ENCODE assay signal across 20 cellular contexts in the genomic region with DNA sequence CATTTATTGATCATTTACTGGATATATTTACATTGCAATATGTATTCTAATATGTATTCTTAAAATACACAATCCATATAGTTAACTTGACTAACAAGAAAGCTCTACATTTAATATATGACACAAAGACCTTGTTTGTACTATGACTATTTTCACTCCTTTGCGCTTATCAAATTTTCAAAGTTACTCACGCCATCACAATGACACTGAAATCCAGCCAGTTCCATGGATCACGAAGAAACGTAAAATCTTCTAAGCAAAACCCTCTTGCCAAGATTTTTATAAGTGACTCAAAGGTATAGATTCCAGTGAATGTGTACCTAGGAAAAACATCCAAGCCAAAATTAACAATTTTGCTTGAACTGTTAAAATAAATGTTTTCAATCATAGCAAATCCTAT. TPM values are rescaled to one million over a fixed set of nuclear protein-coding genes. Genes with fewer than 3 reads are reported as not detected.
DNase-seq lines count a peak whose midpoint lies in the region; ATAC-seq, FAIRE-seq and TF ChIP-seq lines count a peak whose summit lies in the region.
"Had no signal": no experiment of that assay in that cellular context is flagged by ENCODE, and none has a peak within 500 bp of the region (broad histone marks: within the 10 kb centered on the region; RNA-seq: fewer than 3 reads in every experiment).

No MANE protein-coding gene starts in this region.

- H3K4ac ChIP-seq in IMR-90 (ENCODE audit: low read depth, low read length) = no peak overlapping the region

- no peaks in the 10 kb centered on the region for H3K79me1 ChIP-seq in IMR-90 (ENCODE audit: low read depth in 1 of 2, low read length in 2 of 2)

- in situ Hi-C loops in IMR-90 (cut with MboI; ENCODE audit: low sequenced_read_pairs) (no loop called here), GM13976 (cut with MboI; ENCODE audit: low sequenced_read_pairs, unreplicated experiment) (no loop called here)

- H3K9ac ChIP-seq in IMR-90 (ENCODE audit: low read depth, low read length) (no peak overlapping the region), astrocyte (ENCODE audit: low read length) (no peak overlapping the region)

- dilution Hi-C loops in IMR-90 (cut with HindIII; ENCODE audit: low sequenced_read_pairs, unreplicated experiment) = no loop called here

- TF ChIP-seq POLR2A in IMR-90 (IDR thresholded peaks at IDR 0.05; ENCODE audit: low read depth, low read length) = no peak

- H4K20me1 ChIP-seq in IMR-90 (ENCODE audit: insufficient read depth, low read length) (no peaks in the 10 kb centered on the region), astrocyte (ENCODE audit: insufficient read depth, low read length) (no peaks in the 10 kb centered on the region)

- no peak overlapping the region for H2BK15ac ChIP-seq in IMR-90 (ENCODE audit: low read depth, low read length)

- H4K5ac ChIP-seq in IMR-90 (ENCODE audit: low read depth, low read length) = no peak overlapping the region

- no peaks in the 10 kb centered on the region for H3K36me3 Mint-ChIP-seq in astrocyte (ENCODE audit: low read depth, unreplicated experiment)
- H3K36me3 Mint-ChIP-seq: CD14-positive monocyte; CD8-positive, alpha-beta T cell had no signal

- H3K18ac ChIP-seq in IMR-90 (ENCODE audit: low read depth, low read length) = no peak overlapping the region

- intact Hi-C loops in IMR-90 (cut with micrococcal nuclease) = no loop called here

- no peak overlapping the region for H2BK120ac ChIP-seq in IMR-90 (ENCODE audit: low read depth, low read length)

- no peaks in the 10 kb centered on the region for H3K9me3 Mint-ChIP-seq in astrocyte (ENCODE audit: unreplicated experiment)
- H3K9me3 Mint-ChIP-seq: CD8-positive, alpha-beta T cell had no signal

- no peak overlapping the region for H3K23ac ChIP-seq in IMR-90 (ENCODE audit: low read depth, low read length)

- DNase-seq in IMR-90 (peak; percentile 13), astrocyte (ENCODE audit: low read depth) (peak; percentile 80), fibroblast of pulmonary artery (ENCODE audit: low read depth) (peak; percentile 10), GM13976 (ENCODE audit: low spot score) (no peak), coronary artery (ENCODE audit: low spot score) (no peak), mucosa of gallbladder (ENCODE audit: low spot score) (no peak)
- DNase-seq: CD8-positive, alpha-beta T cell; COR-L47; DMS153; DMS79 treated with DMSO at 0.1 percent for 48 hours; GDM1 had no signal

- no peak overlapping the region for H4K91ac ChIP-seq in IMR-90 (ENCODE audit: insufficient read depth, low read depth, low read length)

- ATAC-seq in IMR-90 (ENCODE audit: low read depth) (no peak), HG03442 (IDR thresholded peaks at IDR 0.05; ENCODE audit: unreplicated experiment) (no peak)
- ATAC-seq: A549; CD8-positive, alpha-beta T cell; HCT116; K562 had no signal

- TF ChIP-seq CTCF in IMR-90 (conservative IDR thresholded peaks at IDR 0.05; ENCODE audit: low read depth, low read length) (no peak), astrocyte (IDR thresholded peaks at IDR 0.05; ENCODE audit: insufficient read depth, low read depth, low read length) (no peak), fibroblast of pulmonary artery (IDR thresholded peaks at IDR 0.05; ENCODE audit: low read length, missing control alignments) (no peak), GM13976 (IDR thresholded peaks at IDR 0.05; ENCODE audit: borderline replicate concordance, control extremely low read depth, extremely low read depth, insufficient read depth, missing control alignments) (no peak), coronary artery (IDR thresholded peaks at IDR 0.05) (no peak)

- H3K27ac ChIP-seq in IMR-90 (ENCODE audit: insufficient read depth, low read length) (no peak overlapping the region), astrocyte (ENCODE audit: low read depth, low read length) (peak overlapping the region; percentile 52), coronary artery (no peak overlapping the region)
- H3K27ac ChIP-seq: A549 had no signal

- no peak overlapping the region for H3K4me3 ChIP-seq in IMR-90 (ENCODE audit: insufficient read depth, low read depth, low read length)
- no peak overlapping the region for H3K4me3 ChIP-seq in astrocyte (ENCODE audit: insufficient read depth, low read depth, low read length)
- no peak overlapping the region for H3K4me3 ChIP-seq in fibroblast of pulmonary artery (replicated peaks; ENCODE audit: low read depth, low read length)
- no peak overlapping the region for H3K4me3 ChIP-seq in coronary artery
- H3K4me3 ChIP-seq: A549, K562 had no signal

- H2AK9ac ChIP-seq in IMR-90 (replicated peaks; ENCODE audit: low read depth, low read length, poor library complexity) = no peak overlapping the region

- no TSS peak for BruUV-seq in IMR-90 (replicated peaks; lab: Mats Ljungman, UMichigan)

- WGBS in IMR-90 (ENCODE audit: extremely low coverage in 2 of 2, insufficient read length in 1 of 2), 2 experiments = no CpG with 5 or more reads among the region's 4 CpGs

- no peaks in the 10 kb centered on the region for H3K9me1 ChIP-seq in IMR-90 (ENCODE audit: insufficient read depth, low read length)

- H3K14ac ChIP-seq in IMR-90 (replicated peaks; ENCODE audit: low read depth, low read length) = no peak overlapping the region

- H3K9me3 ChIP-seq in IMR-90 (ENCODE audit: control insufficient read depth, insufficient read depth, low read length) (no peaks in the 10 kb centered on the region), astrocyte (ENCODE audit: insufficient read depth, low read depth, low read length) (no peaks in the 10 kb centered on the region)
- H3K9me3 ChIP-seq: A549 had no signal

- H3K56ac ChIP-seq in IMR-90 (ENCODE audit: extremely low read depth, insufficient read depth, low read length) = no peak overlapping the region

- H2AK5ac ChIP-seq in IMR-90 (ENCODE audit: low read depth, low read length) = no peak overlapping the region

- H4K8ac ChIP-seq in IMR-90 (ENCODE audit: low read depth in 2 of 2, low read length in 2 of 2) = no peak overlapping the region

- no peak for FAIRE-seq in astrocyte (lab: Jason Lieb, UNC)
- FAIRE-seq: A549, D721Med, GM12892, GM19239, H54, K562 had no signal

- CTCF ChIA-PET in IMR-90 (lab: Yijun Ruan, JAX) = no interaction called here

- H3K27ac Mint-ChIP-seq in astrocyte (ENCODE audit: unreplicated experiment) = no peak overlapping the region
- H3K27ac Mint-ChIP-seq: CD14-positive monocyte; CD8-positive, alpha-beta T cell had no signal

- POLR2A ChIA-PET in IMR-90 (lab: Charles Lee; ENCODE audit: unreplicated experiment) = no interaction called here

- H3K4me2 ChIP-seq in IMR-90 (ENCODE audit: low read depth, low read length) (no peak overlapping the region), astrocyte (ENCODE audit: low read length) (peak overlapping the region; percentile 25)
- H3K4me2 ChIP-seq: A549 had no signal

- no peak overlapping the region for H2BK20ac ChIP-seq in IMR-90 (ENCODE audit: low read depth, low read length)

- no peaks in the 10 kb centered on the region for H3K27me3 Mint-ChIP-seq in astrocyte (ENCODE audit: low read depth, unreplicated experiment)

- H3K36me3 ChIP-seq in IMR-90 (ENCODE audit: control insufficient read depth, insufficient read depth, low read length) (no peaks in the 10 kb centered on the region), astrocyte (ENCODE audit: insufficient read depth, low read length) (no peaks in the 10 kb centered on the region)

- H3K4me1 Mint-ChIP-seq in astrocyte (ENCODE audit: low read depth, unreplicated experiment) = no peaks in the 10 kb centered on the region
- H3K4me1 Mint-ChIP-seq: CD14-positive monocyte had no signal

- no peak overlapping the region for H2BK5ac ChIP-seq in IMR-90 (ENCODE audit: low read depth, low read length, poor library complexity, severe bottlenecking)

- H3K4me1 ChIP-seq in IMR-90 (ENCODE audit: control insufficient read depth, insufficient read depth, low read length) (peaks cover 2% of the 10 kb centered on the region), astrocyte (ENCODE audit: insufficient read depth, low read length) (peaks cover 4% of the 10 kb centered on the region)
- H3K4me1 ChIP-seq: A549 had no signal

- H2AFZ ChIP-seq in IMR-90 (replicated peaks; ENCODE audit: low read length, poor library complexity) (no peak overlapping the region), astrocyte (ENCODE audit: low read depth, low read length) (no peak overlapping the region)

- H3K27me3 ChIP-seq in IMR-90 (ENCODE audit: control insufficient read depth, insufficient read depth, low read length) (no peaks in the 10 kb centered on the region), astrocyte (ENCODE audit: insufficient read depth, low read length) (no peaks in the 10 kb centered on the region)

- no peak overlapping the region for H3K4me3 Mint-ChIP-seq in astrocyte (ENCODE audit: unreplicated experiment)
- H3K4me3 Mint-ChIP-seq: CD14-positive monocyte; CD8-positive, alpha-beta T cell had no signal

- H3K79me2 ChIP-seq in astrocyte (ENCODE audit: insufficient read depth, low read length) = no peaks in the 10 kb centered on the region

- TF ChIP-seq RAD21 in IMR-90 (IDR thresholded peaks at IDR 0.05; ENCODE audit: low read length) = no peak

TF ChIP-seq in IMR-90, 13 proteins besides CTCF, POLR2A, EP300 and RAD21 (continues in another document):
- no peak for TF ChIP-seq ELK1 (IDR thresholded peaks at IDR 0.05; ENCODE audit: borderline replicate concordance, low read depth, low read length)
- TF ChIP-seq MXI1 (IDR thresholded peaks at IDR 0.05; ENCODE audit: borderline replicate concordance, low read depth, low read length) = no peak
- TF ChIP-seq MAFK (IDR thresholded peaks at IDR 0.05; ENCODE audit: low read depth, low read length) = no peak
- no peak for TF ChIP-seq CHD1 (IDR thresholded peaks at IDR 0.05; ENCODE audit: low read depth, low read length)
- no peak for TF ChIP-seq SMC3 (IDR thresholded peaks at IDR 0.05; ENCODE audit: low read depth, low read length)
- no peak for TF ChIP-seq RCOR1 (IDR thresholded peaks at IDR 0.05; ENCODE audit: insufficient replicate concordance, low read length)

RNA-seq across cellular contexts. Expression of gene SCN3A, which starts 39.6 kb away (rescaled TPM):
- 0.90 and 1.4 TPM in 2 replicates for total RNA-seq in IMR-90 (2012; rRNA removed)
- 0.19 and 0.26 TPM in 2 replicates for polyA plus RNA-seq in IMR-90 (2012; rRNA removed)
- polyA plus RNA-seq in IMR-90 (2012; cell fraction: cytosol; rRNA removed) = 0.07 and 0.09 TPM in 2 replicates
- 0.07 and 0.95 TPM in 2 replicates for polyA plus RNA-seq in IMR-90 (2012; cell fraction: nucleus; rRNA removed; ENCODE audit: low replicate concordance)
- total RNA-seq in astrocyte = 1.4 and 2.1 TPM in 2 replicates
- 0.43 TPM for total RNA-seq in mucosa of gallbladder
- total RNA-seq: K562 had no signal
- polyA plus RNA-seq: CD14-positive monocyte, K562 had no signal

Comparison
In these comparisons a context has a peak if more than half of its experiments do, and no peak if none do; other contexts are left out.
1. DNase-seq: peak in IMR-90 (single experiment), astrocyte (single experiment) and fibroblast of pulmonary artery (single experiment); none in GM13976 (single experiment), coronary artery (single experiment) and mucosa of gallbladder (single experiment).